Comparison of ENCODE assay signal across 8 cellular contexts in genomic region chr15:73927476-73928240, GRCh38. TPM values are rescaled to one million over a fixed set of nuclear protein-coding genes. Genes with fewer than 3 reads are reported as not detected.
DNase-seq lines count a peak whose midpoint lies in the region; ATAC-seq and TF ChIP-seq lines count a peak whose summit lies in the region.

No MANE protein-coding gene starts in this region.

- H3K27me3 ChIP-seq in thoracic aorta (replicated peaks; ENCODE audit: insufficient read depth), result no peaks in the 10 kb centered on the region

- H3K36me3 ChIP-seq in thoracic aorta, result no peaks in the 10 kb centered on the region

- H3K4me3 ChIP-seq in fibroblast of the aortic adventitia (ENCODE audit: low read depth, low read length) (peak overlapping the region; percentile 93), thoracic aorta (peak overlapping the region; percentile 85)

- peak overlapping the region; percentile 97 for H3K27ac ChIP-seq in thoracic aorta

- ATAC-seq in omental fat pad (ENCODE audit: low FRiP score), result peak; percentile 61
- ATAC-seq in thoracic aorta (ENCODE audit: insufficient number of reproducible peaks, low FRiP score, low read depth), result no peak
- ATAC-seq in HG02938 (IDR thresholded peaks at IDR 0.05; ENCODE audit: unreplicated experiment), result no peak

- peak; percentile 53 for TF ChIP-seq CTCF in fibroblast of the aortic adventitia (IDR thresholded peaks at IDR 0.05; ENCODE audit: insufficient read depth, low read length)
- TF ChIP-seq CTCF in omental fat pad (IDR thresholded peaks at IDR 0.05), result no peak
- peak; percentile 35 for TF ChIP-seq CTCF in thoracic aorta (IDR thresholded peaks at IDR 0.05)

- H3K9me3 ChIP-seq in thoracic aorta, result no peaks in the 10 kb centered on the region

- H3K4me1 ChIP-seq in thoracic aorta (ENCODE audit: control insufficient read depth in 1 of 2, low read depth in 2 of 2), result peaks cover 53 to 81% of the 10 kb centered on the region in 2 donors

- DNase-seq in NOMO-1 (lab: John Stamatoyannopoulos, UW; ENCODE audit: unreplicated experiment in 2 of 2) (peak; percentile 32 to 49), NOMO-1 treated with dmso at 0.1 percent for 144 hours (lab: John Stamatoyannopoulos, UW; ENCODE audit: unreplicated experiment) (no peak), NOMO-1 treated with DMSO at 0.1 percent for 48 hours (lab: John Stamatoyannopoulos, UW; ENCODE audit: unreplicated experiment) (peak; percentile 39), activated T-helper 1 cell treated with Interleukin-2 at 50 U/mL for 16 hours (ENCODE audit: low read depth) (peak; percentile 66), fibroblast of the aortic adventitia (ENCODE audit: low read depth) (peak; percentile 40), omental fat pad (ENCODE audit: low spot score) (no peak), thoracic aorta (ENCODE audit: low spot score) (no peak)

RNA-seq across cellular contexts. Expression of gene LOXL1, which starts 1.4 kb away (rescaled TPM):
- total RNA-seq in fibroblast of the aortic adventitia (ENCODE audit: low replicate concordance) (53.4 and 176 TPM in 2 replicates), omental fat pad (10 to 100 TPM in 1 of 4 donors, 1 to 10 TPM in 3; 6.2 to 12.9 (median 8.6) TPM), thoracic aorta (100 to 1,000 TPM; 164 to 321 TPM)

RNA-seq across cellular contexts. Expression of gene TBC1D21, which starts 54.3 kb away (rescaled TPM):
- total RNA-seq in fibroblast of the aortic adventitia (ENCODE audit: low replicate concordance) (not detected in 2 replicates), omental fat pad (not detected), thoracic aorta (not detected)

Comparison
In these comparisons a context has a peak if more than half of its experiments do, and no peak if none do; other contexts are left out.
1. DNase-seq: peak in NOMO-1 (2 of 2), NOMO-1 treated with DMSO at 0.1 percent for 48 hours (single experiment), activated T-helper 1 cell treated with Interleukin-2 at 50 U/mL for 16 hours (single experiment) and fibroblast of the aortic adventitia (single experiment); none in NOMO-1 treated with dmso at 0.1 percent for 144 hours (single experiment), omental fat pad (single experiment) and thoracic aorta (single experiment).
2. CTCF ChIP-seq: peak in fibroblast of the aortic adventitia (single experiment) and thoracic aorta (single experiment); none in omental fat pad (0 of 3).